Comparison of ENCODE assay signal across 8 cellular contexts in the genomic region with DNA sequence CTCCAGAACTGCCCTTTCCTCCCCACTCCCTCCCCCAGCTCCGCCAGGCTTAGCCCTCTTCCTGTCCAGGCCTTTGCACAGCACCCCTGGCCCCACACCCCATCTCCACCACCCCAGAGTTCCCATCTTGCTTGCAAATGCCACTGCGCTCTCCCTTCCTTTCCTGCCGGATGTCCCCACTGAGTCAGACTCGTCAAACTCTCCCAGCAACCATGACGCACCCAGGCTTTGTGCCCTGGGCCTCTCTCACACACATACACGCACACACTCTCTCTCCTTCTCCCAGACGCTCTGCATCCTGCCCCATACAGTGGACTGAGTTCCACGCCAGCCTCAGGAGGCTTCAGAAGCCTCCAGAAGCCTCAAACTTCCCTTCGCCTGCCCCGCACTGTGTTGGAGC. TPM values are rescaled to one million over a fixed set of nuclear protein-coding genes. Genes with fewer than 3 reads are reported as not detected.
DNase-seq lines count a peak whose midpoint lies in the region; TF ChIP-seq lines count a peak whose summit lies in the region.

No MANE protein-coding gene starts in this region.

- H2AFZ ChIP-seq in hepatocyte = no peak overlapping the region

- no peaks in the 10 kb centered on the region for H3K27me3 ChIP-seq in hepatocyte
- H3K27me3 ChIP-seq in tibial artery = no peaks in the 10 kb centered on the region

- DNase-seq in HS-5 (ENCODE audit: low read depth) (peak; percentile 89), astrocyte of the hippocampus (ENCODE audit: low read depth, low spot score) (peak; percentile 91), hepatocyte (ENCODE audit: low spot score) (peak; percentile 60), tibial artery (peak; percentile 58 to 91), NCI-H69 (lab: John Stamatoyannopoulos, UW) (no peak), hypothalamus (lab: John Stamatoyannopoulos, UW) (no peak), pons (ENCODE audit: low spot score) (no peak)
- no peak for DNase-seq in activated CD8-positive, alpha-beta memory T cell treated with anti-CD3 and anti-CD28 coated beads, Interleukin-2, amount 50 U/mL, for 4 hours

- H3K36me3 ChIP-seq in hepatocyte (replicated peaks; ENCODE audit: insufficient read depth, low read depth) = no peaks in the 10 kb centered on the region
- no peaks in the 10 kb centered on the region for H3K36me3 ChIP-seq in tibial artery

- H3K9me2 ChIP-seq in hepatocyte (replicated peaks; ENCODE audit: insufficient read depth) = no peaks in the 10 kb centered on the region

- peaks cover 65% of the 10 kb centered on the region for H3K4me1 ChIP-seq in hepatocyte (ENCODE audit: insufficient read depth)
- H3K4me1 ChIP-seq in tibial artery = peaks cover 0 to 67% (median 63%) of the 10 kb centered on the region in 4 donors

- H3K4me2 ChIP-seq in hepatocyte = no peak overlapping the region

- H3K9me3 ChIP-seq in hepatocyte (ENCODE audit: low read depth) = no peaks in the 10 kb centered on the region
- H3K9me3 ChIP-seq in tibial artery = no peaks in the 10 kb centered on the region

- H3K4me3 ChIP-seq in hepatocyte (no peak overlapping the region), tibial artery (no peak overlapping the region)

- TF ChIP-seq CTCF in hepatocyte (IDR thresholded peaks at IDR 0.05; ENCODE audit: poor library complexity) (no peak), tibial artery (IDR thresholded peaks at IDR 0.05) (no peak)

- H3K27ac ChIP-seq in hepatocyte (peak overlapping the region; percentile 80), tibial artery (peak overlapping the region; percentile 90)

- intact Hi-C loops in tibial artery (cut with DNase I; ENCODE audit: low total_unique reads) = no loop called here

- WGBS in hepatocyte (ENCODE audit: low lambda C conversion rate, missing lambda C conversion rate) = 83% methylated on average over 10 of the region's 10 CpGs

- H3K79me2 ChIP-seq in hepatocyte = no peaks in the 10 kb centered on the region

- no peaks in the 10 kb centered on the region for H4K20me1 ChIP-seq in hepatocyte (ENCODE audit: insufficient read depth, poor library complexity, severe bottlenecking)

RNA-seq across cellular contexts. Expression of a gene that starts 2.8 kb away (rescaled TPM):
- 1.8 and 4.0 TPM in 2 replicates for total RNA-seq in hepatocyte
- polyA plus RNA-seq in hepatocyte = 5.3 and 7.6 TPM in 2 replicates

RNA-seq across cellular contexts. Expression of a gene that starts 7.3 kb away (rescaled TPM):
- 49.8 and 76.1 TPM in 2 replicates for total RNA-seq in hepatocyte
- 207 and 222 TPM in 2 replicates for polyA plus RNA-seq in hepatocyte

RNA-seq across cellular contexts. Expression of a gene that starts 14.5 kb away (rescaled TPM):
- 0.12 and 1.0 TPM in 2 replicates for total RNA-seq in hepatocyte
- 0.93 and 1.5 TPM in 2 replicates for polyA plus RNA-seq in hepatocyte

RNA-seq across cellular contexts. Expression of a gene that starts 20.0 kb away (rescaled TPM):
- total RNA-seq in hepatocyte = 13.7 and 14.4 TPM in 2 replicates
- polyA plus RNA-seq in hepatocyte = 17.4 and 19.5 TPM in 2 replicates

RNA-seq across cellular contexts. Expression of a gene that starts 35.8 kb away (rescaled TPM):
- total RNA-seq in hepatocyte = 1.0 and 1.7 TPM in 2 replicates
- 4.4 and 4.9 TPM in 2 replicates for polyA plus RNA-seq in hepatocyte

Comparison
In these comparisons a context has a peak if more than half of its experiments do, and no peak if none do; other contexts are left out.
1. DNase-seq: peak in HS-5 (single experiment), astrocyte of the hippocampus (single experiment), hepatocyte (single experiment) and tibial artery (2 of 2); none in NCI-H69 (single experiment), hypothalamus (0 of 51), pons (single experiment) and activated CD8-positive, alpha-beta memory T cell treated with anti-CD3 and anti-CD28 coated beads, Interleukin-2, amount 50 U/mL, for 4 hours (single experiment).